Comparison of ENCODE assay signal across 21 cellular contexts in the genomic region with DNA sequence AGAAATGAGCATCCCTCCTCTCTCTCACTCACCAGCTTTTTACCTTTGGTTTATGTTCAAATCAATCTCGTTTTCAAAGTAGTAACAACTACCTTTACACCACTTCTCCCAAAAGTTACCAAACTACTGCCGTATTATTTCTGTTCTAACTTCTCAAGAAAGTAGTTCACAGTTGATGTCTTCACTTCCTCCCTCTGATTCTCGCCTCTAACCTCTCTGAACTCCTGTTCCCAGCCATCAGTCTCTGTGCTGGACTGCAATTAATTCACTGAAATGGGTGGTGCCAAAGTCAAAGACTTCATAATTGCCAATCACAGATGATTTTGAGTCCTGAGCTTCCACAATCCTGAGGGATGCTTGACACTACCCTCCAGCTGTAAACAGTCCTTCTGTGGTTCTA. TPM values are rescaled to one million over a fixed set of nuclear protein-coding genes. Genes with fewer than 3 reads are reported as not detected.
A peak's percentile ranks its signal among the peaks of the same experiment; 100 is the strongest.
DNase-seq lines count a peak whose midpoint lies in the region; ATAC-seq and TF ChIP-seq lines count a peak whose summit lies in the region.
"Had no signal": no experiment of that assay in that cellular context is flagged by ENCODE, and none has a peak within 500 bp of the region (broad histone marks: within the 10 kb centered on the region; RNA-seq: fewer than 3 reads in every experiment).

No MANE protein-coding gene starts in this region.

- no peak overlapping the region for H3K9ac ChIP-seq in endodermal cell (ENCODE audit: extremely low read depth, low read length, poor library complexity, severe bottlenecking)

- peaks cover 15% of the 10 kb centered on the region for H3K4me1 ChIP-seq in endodermal cell (ENCODE audit: control insufficient read depth, insufficient read depth, low read length)

- no peaks in the 10 kb centered on the region for H3K9me3 ChIP-seq in endodermal cell (ENCODE audit: control insufficient read depth, low read length)
- H3K9me3 ChIP-seq: HAP-1, tibial nerve had no signal

- TF ChIP-seq CTCF in GM10248 (IDR thresholded peaks at IDR 0.05; ENCODE audit: control extremely low read depth, extremely low read depth, low read depth, missing control alignments) (no peak), endodermal cell (conservative IDR thresholded peaks at IDR 0.05) (no peak)

- POLR2A ChIA-PET in GM10248 (lab: Yijun Ruan, JAX) = no interaction called here

- no peaks in the 10 kb centered on the region for H3K36me3 ChIP-seq in endodermal cell (ENCODE audit: control insufficient read depth, insufficient read depth, low read length)
- H3K36me3 ChIP-seq: HAP-1, tibial nerve had no signal

- H3K9me3 Mint-ChIP-seq in endodermal cell = no peaks in the 10 kb centered on the region
- H3K9me3 Mint-ChIP-seq: IgD-negative memory B cell; naive thymus-derived CD8-positive, alpha-beta T cell had no signal

- no peaks in the 10 kb centered on the region for H3K27me3 Mint-ChIP-seq in endodermal cell (ENCODE audit: insufficient read depth)
- H3K27me3 Mint-ChIP-seq: IgD-negative memory B cell; naive thymus-derived CD8-positive, alpha-beta T cell had no signal

- CTCF ChIA-PET in GM10248 (lab: Yijun Ruan, JAX) = interaction anchor here (0.8 kb wide), 1 partner anchor 14 kb away, joined by 4 read pairs; no protein-coding TSS in a partner anchor

- no peak overlapping the region for H3K27ac ChIP-seq in endodermal cell (ENCODE audit: low read depth, low read length)
- H3K27ac ChIP-seq: SK-N-MC, tibial nerve had no signal

- intact Hi-C loops in Right ventricle myocardium superior (cut with DNase I) = no loop called here

- DNase-seq in GM10248 (ENCODE audit: extremely low spot score) (peak; percentile 32), MV-4-11 (lab: John Stamatoyannopoulos, UW) (peak; percentile 37), endodermal cell (peak; percentile 26), Right ventricle myocardium superior (no peak), amniotic stem cell (lab: John Stamatoyannopoulos, UW) (no peak), NCI-H2081 (lab: John Stamatoyannopoulos, UW) (no peak)
- DNase-seq: activated CD4-positive, alpha-beta T cell treated with anti-CD3 and anti-CD28 coated beads, Interleukin-2, amount 50 U/mL, for 48 hours; activated naive CD4-positive, alpha-beta T cell; COR-L47; left colon; naive thymus-derived CD8-positive, alpha-beta T cell; NCI-H1092; NCI-H69; stimulated activated CD4-positive, alpha-beta T cell treated with anti-CD3 and anti-CD28 coated beads, Interleukin-1b, Interleukin-23, amount 100 ng/mL, for 48 hours; stimulated activated naive CD8-positive, alpha-beta T cell treated with anti-CD3 and anti-CD28 coated beads, Interleukin-15, Interleukin-2, amounts not matched to agents 100 U/mL and 50 U/mL, for 24 hours had no signal

- WGBS in endodermal cell (ENCODE audit: insufficient coverage in 1 of 2, insufficient read length in 1 of 2), 2 experiments = 93 to 96% methylated on average over 3 of the region's 3 CpGs

- H3K36me3 Mint-ChIP-seq in endodermal cell (ENCODE audit: low read depth) = peaks cover 11% of the 10 kb centered on the region
- H3K36me3 Mint-ChIP-seq: naive thymus-derived CD8-positive, alpha-beta T cell had no signal

- peak; percentile 41 for ATAC-seq in GM19351 (IDR thresholded peaks at IDR 0.05; ENCODE audit: unreplicated experiment)
- no peak for ATAC-seq in Right ventricle myocardium superior (ENCODE audit: poor library complexity)
- no peak for ATAC-seq in GM18520 (IDR thresholded peaks at IDR 0.05; ENCODE audit: unreplicated experiment)
- ATAC-seq: left colon; naive thymus-derived CD8-positive, alpha-beta T cell; stimulated activated naive CD8-positive, alpha-beta T cell treated with anti-CD3 and anti-CD28 coated beads, Interleukin-15, Interleukin-2, amounts not matched to agents 100 U/mL and 50 U/mL, for 24 hours had no signal

- H3K4me3 ChIP-seq in endodermal cell (ENCODE audit: low read length) = no peak overlapping the region
- H3K4me3 ChIP-seq: HAP-1, SK-N-MC, tibial nerve had no signal

- no peak overlapping the region for H3K4me3 Mint-ChIP-seq in endodermal cell

- H3K27me3 ChIP-seq in endodermal cell (ENCODE audit: control insufficient read depth, insufficient read depth, low read length, poor library complexity, severe bottlenecking) = no peaks in the 10 kb centered on the region
- H3K27me3 ChIP-seq: tibial nerve had no signal

- no peak overlapping the region for H3K27ac Mint-ChIP-seq in endodermal cell
- H3K27ac Mint-ChIP-seq: IgD-negative memory B cell had no signal

- peaks cover 18% of the 10 kb centered on the region for H3K4me1 Mint-ChIP-seq in endodermal cell

RNA-seq across cellular contexts. Expression of gene ZNF281, which starts 54.0 kb away (rescaled TPM):
- 10 to 100 TPM; 51.7 to 61.1 TPM for total RNA-seq in endodermal cell
- 35.6 TPM for polyA plus RNA-seq in endodermal cell (2013, experiment 1 of 2)
- 33.7 TPM for polyA plus RNA-seq in endodermal cell (2013, experiment 2 of 2)
- 7.3 TPM for total RNA-seq in Right ventricle myocardium superior

Comparison
In these comparisons a context has a peak if more than half of its experiments do, and no peak if none do; other contexts are left out.
1. DNase-seq: peak in GM10248 (single experiment), MV-4-11 (single experiment) and endodermal cell (single experiment); none in Right ventricle myocardium superior (single experiment), amniotic stem cell (single experiment) and NCI-H2081 (0 of 2).